Comparison of ENCODE assay signal across 8 cellular contexts in the genomic region with DNA sequence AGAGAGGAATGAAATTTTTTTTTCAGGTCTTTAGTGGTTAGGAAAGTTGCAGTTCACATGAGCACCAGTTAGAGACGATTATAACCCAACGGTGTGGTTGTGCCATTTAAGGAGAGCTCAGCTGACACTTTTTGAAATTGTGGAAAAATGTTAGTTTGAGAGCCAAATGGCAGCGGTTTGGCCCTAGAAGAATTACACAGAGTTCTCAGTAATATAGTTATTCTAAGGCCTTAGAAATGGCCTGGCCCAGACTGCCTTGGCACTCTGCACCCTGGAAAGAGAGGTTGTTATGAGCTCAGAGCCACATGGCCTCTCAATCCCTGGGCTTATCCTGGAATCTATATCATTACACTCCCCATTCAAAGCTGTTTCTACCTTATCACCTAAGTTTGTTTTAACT.
"Had no signal": no experiment of that assay in that cellular context is flagged by ENCODE, and none has a peak within 500 bp of the region (broad histone marks: within the 10 kb centered on the region; RNA-seq: fewer than 3 reads in every experiment).

No MANE protein-coding gene starts in this region.

- H3K4me3 ChIP-seq: dorsolateral prefrontal cortex had no signal

- H3K27ac ChIP-seq: dorsolateral prefrontal cortex, parathyroid adenoma, VCaP had no signal

- DNase-seq: activated CD4-positive, alpha-beta memory T cell treated with anti-CD3 and anti-CD28 coated beads for 36 hours; activated gamma-delta T cell; activated T-cell treated with anti-CD3 and anti-CD28 coated beads, Interleukin-2, amount 50 U/mL, for 48 hours; dorsolateral prefrontal cortex; hippocampal formation had no signal

- ATAC-seq: stimulated activated memory B cell treated with anti-CD40 and anti-IgM and Interleukin-4, amounts not matched to agents 10 μg/mL and 1 μg/mL and 100 μg/mL, for 72 hours had no signal

- H3K27me3 ChIP-seq: dorsolateral prefrontal cortex had no signal
